In the genomic region with DNA sequence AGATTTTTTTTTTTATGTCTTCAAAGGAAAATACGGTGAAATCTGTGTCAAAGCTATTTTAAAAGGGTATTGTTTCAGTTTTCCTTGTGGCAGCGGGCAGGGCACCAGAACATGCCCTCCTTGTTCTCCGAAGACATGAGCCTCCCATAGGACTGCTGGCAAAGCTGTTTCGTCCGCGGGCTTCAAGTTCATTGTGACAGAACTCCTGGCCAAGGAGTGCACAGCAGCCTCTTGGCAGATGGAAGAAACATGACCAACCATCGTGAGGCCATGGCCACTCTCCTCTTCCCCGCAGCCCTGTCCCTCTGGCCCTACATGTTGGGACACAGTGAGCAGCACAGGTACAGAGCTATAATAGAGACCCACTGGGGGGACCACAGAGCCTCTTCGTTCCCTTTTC, we compare ENCODE assay signal across 23 cellular contexts.
A peak's percentile ranks its signal among the peaks of the same experiment; 100 is the strongest.
DNase-seq lines count a peak whose midpoint lies in the region; ATAC-seq, FAIRE-seq and TF ChIP-seq lines count a peak whose summit lies in the region.
"Had no signal": no experiment of that assay in that cellular context is flagged by ENCODE, and none has a peak within 500 bp of the region (broad histone marks: within the 10 kb centered on the region; RNA-seq: fewer than 3 reads in every experiment).

No MANE protein-coding gene starts in this region.

- no peak overlapping the region for H3K9ac ChIP-seq in mesenchymal stem cell (ENCODE audit: low read length)
- H3K9ac ChIP-seq in skeletal muscle tissue (ENCODE audit: low read depth in 1 of 3, low read length in 3 of 3): peak overlapping the region in 2 of 3 donors; percentile 25 to 51
- H3K9ac ChIP-seq: BLaER1, parathyroid adenoma had no signal

- peak overlapping the region; percentile 95 to 98 for H2BK12ac ChIP-seq in mesenchymal stem cell (ENCODE audit: low read length in 2 of 2)

- intact Hi-C loops in sciatic nerve (cut with DNase I): no loop called here

- no peak overlapping the region for H2BK5ac ChIP-seq in mesenchymal stem cell (ENCODE audit: low read depth, low read length, poor library complexity, severe bottlenecking)

- H2AFZ ChIP-seq in mesenchymal stem cell (ENCODE audit: low read depth, low read length): no peak overlapping the region
- H2AFZ ChIP-seq: parathyroid adenoma had no signal

- no peak overlapping the region for H2AK5ac ChIP-seq in mesenchymal stem cell (ENCODE audit: low read length, severe bottlenecking)

- H3K18ac ChIP-seq in mesenchymal stem cell (ENCODE audit: low read depth in 1 of 2, low read length in 2 of 2): peak overlapping the region; percentile 72 to 96

- H3K9me3 ChIP-seq in A549: peaks cover 5% of the 10 kb centered on the region; the same call in 2 of the 3 replicates
- no peaks in the 10 kb centered on the region for H3K9me3 ChIP-seq in mesenchymal stem cell (ENCODE audit: control insufficient read depth, low read length)
- no peaks in the 10 kb centered on the region for H3K9me3 ChIP-seq in skeletal muscle tissue (ENCODE audit: control insufficient read depth in 3 of 3, low read length in 3 of 3)

- no peak for TF ChIP-seq CTCF in A549 (IDR thresholded peaks at IDR 0.05)

- POLR2A ChIA-PET in A549 (lab: Yijun Ruan, JAX): no interaction called here

- no peak overlapping the region for H3K23ac ChIP-seq in mesenchymal stem cell (ENCODE audit: low read length in 2 of 2)

- no peak overlapping the region for H2BK15ac ChIP-seq in mesenchymal stem cell (ENCODE audit: low read depth, poor library complexity, severe bottlenecking)

- H3K36me3 ChIP-seq in mesenchymal stem cell (ENCODE audit: control insufficient read depth in 1 of 2, insufficient read depth in 2 of 2, low read depth in 1 of 2, low read length in 2 of 2): peaks cover 4 to 6% of the 10 kb centered on the region in 2 experiments
- H3K36me3 ChIP-seq in skeletal muscle tissue (ENCODE audit: control insufficient read depth in 3 of 3, insufficient read depth in 3 of 3, low read length in 3 of 3): no peaks in the 10 kb centered on the region
- H3K36me3 ChIP-seq: heart left ventricle had no signal

- H3K79me1 ChIP-seq in mesenchymal stem cell (replicated peaks; ENCODE audit: low read length, poor library complexity, severe bottlenecking): peaks cover 6% of the 10 kb centered on the region

- H4K91ac ChIP-seq in mesenchymal stem cell (ENCODE audit: low read length): peak overlapping the region; percentile 95

- DNase-seq in A549 (ENCODE audit: low read depth in 1 of 2, low spot score in 1 of 2) (no peak), mesenchymal stem cell (no peak), sciatic nerve (ENCODE audit: low spot score) (no peak), dermis blood vessel endothelial cell (no peak)
- no peak for DNase-seq in activated CD8-positive, alpha-beta memory T cell treated with anti-CD3 and anti-CD28 coated beads, Interleukin-2, amount 50 U/mL, for 48 hours
- DNase-seq: activated CD4-positive, alpha-beta T cell treated with anti-CD3 and anti-CD28 coated beads for 1 hour; activated naive CD4-positive, alpha-beta T cell treated with anti-CD3 and anti-CD28 coated beads, Interleukin-2, amount 50 U/mL, for 16 hours; EL; heart left ventricle; HFFc6; MM.1S; NCI-H1436 treated with DMSO at 0.1 percent for 48 hours; NCI-H2171 treated with DMSO at 0.1 percent for 48 hours; NCI-H774; stimulated activated CD4-positive, alpha-beta T cell treated with anti-CD3 and anti-CD28 coated beads, Interleukin-4, amount 100 ng/mL, for 4 hours; SW 1271 had no signal

- ATAC-seq in A549 (no peak), HG03135 (IDR thresholded peaks at IDR 0.05; ENCODE audit: unreplicated experiment) (no peak), sciatic nerve (no peak)
- ATAC-seq: heart left ventricle, K562 had no signal

- CTCF ChIA-PET in A549 (lab: Yijun Ruan, JAX): interaction anchor here (1.0 to 2.1 kb wide), 2 partner anchors 9 to 14 kb away, joined by 3 to 5 read pairs; no protein-coding TSS in a partner anchor

- H3K14ac ChIP-seq in mesenchymal stem cell (ENCODE audit: low read length in 2 of 2): peak overlapping the region in 1 of 2 experiments; percentile 93

- H3K4me3 ChIP-seq in A549 (no peak overlapping the region), mesenchymal stem cell (ENCODE audit: insufficient read depth in 1 of 2, low read depth in 1 of 2, low read length in 2 of 2) (no peak overlapping the region), skeletal muscle tissue (ENCODE audit: low read length in 3 of 3) (peak overlapping the region; percentile 18 to 54 (median 41))
- H3K4me3 ChIP-seq: BLaER1, heart left ventricle, K562 had no signal

- peaks cover 78% of the 10 kb centered on the region for H3K4me1 ChIP-seq in A549
- peaks cover 3% of the 10 kb centered on the region for H3K4me1 ChIP-seq in mesenchymal stem cell (ENCODE audit: control insufficient read depth, insufficient read depth, low read depth, low read length)
- peaks cover 26 to 41% (median 34%) of the 10 kb centered on the region in 3 donors for H3K4me1 ChIP-seq in skeletal muscle tissue (ENCODE audit: control insufficient read depth in 3 of 3, insufficient read depth in 3 of 3, low read length in 3 of 3)

- TF ChIP-seq POLR2A in A549 (IDR thresholded peaks at IDR 0.05; ENCODE audit: low read length): no peak

- no peaks in the 10 kb centered on the region for H3K27me3 ChIP-seq in mesenchymal stem cell (ENCODE audit: control insufficient read depth in 1 of 2, insufficient read depth in 1 of 2, low read length in 2 of 2)
- H3K27me3 ChIP-seq in skeletal muscle tissue (ENCODE audit: control insufficient read depth in 3 of 3, insufficient read depth in 3 of 3, low read length in 3 of 3): no peaks in the 10 kb centered on the region
- H3K27me3 ChIP-seq: BLaER1, heart left ventricle had no signal

- TF ChIP-seq EP300 in A549 (IDR thresholded peaks at IDR 0.05): no peak

- H3K4ac ChIP-seq in mesenchymal stem cell (ENCODE audit: low read depth in 1 of 2, low read length in 2 of 2): peak overlapping the region; percentile 13 to 77

- no peak for FAIRE-seq in A549 (lab: Jason Lieb, UNC)
- FAIRE-seq: astrocyte, K562 had no signal

- H3K4me2 ChIP-seq in A549: no peak overlapping the region
- H3K4me2 ChIP-seq in mesenchymal stem cell (ENCODE audit: low read length, poor library complexity, severe bottlenecking): no peak overlapping the region
- H3K4me2 ChIP-seq: BLaER1 had no signal

- 95% methylated on average over 9 of the region's 9 CpGs for WGBS in A549 (ENCODE audit: missing lambda C conversion rate)
- 97% methylated on average over 9 of the region's 9 CpGs for WGBS in mesenchymal stem cell

- TF ChIP-seq RAD21 in A549 (conservative IDR thresholded peaks at IDR 0.05 in 1 of 2, IDR thresholded peaks at IDR 0.05 in 1 of 2): no peak

- peak overlapping the region; percentile 80 for H2BK120ac ChIP-seq in mesenchymal stem cell (ENCODE audit: low read depth, low read length)

- H3K27ac ChIP-seq in A549 (peak overlapping the region; percentile 80 to 83), cingulate gyrus (ENCODE audit: low read depth, low read length) (peak overlapping the region; percentile 52), mesenchymal stem cell (ENCODE audit: low read length, poor library complexity, severe bottlenecking) (no peak overlapping the region), skeletal muscle tissue (ENCODE audit: low read depth, low read length) (no peak overlapping the region)
- H3K27ac ChIP-seq: BLaER1, parathyroid adenoma had no signal

- H4K8ac ChIP-seq in mesenchymal stem cell (ENCODE audit: low read length): no peak overlapping the region

TF ChIP-seq in A549, 52 proteins besides CTCF, POLR2A, EP300 and RAD21 (continues in another document):
- no peak for TF ChIP-seq JUN (IDR thresholded peaks at IDR 0.05)
- no peak for TF ChIP-seq SMC3 (IDR thresholded peaks at IDR 0.05)
- TF ChIP-seq, protein P1, sequence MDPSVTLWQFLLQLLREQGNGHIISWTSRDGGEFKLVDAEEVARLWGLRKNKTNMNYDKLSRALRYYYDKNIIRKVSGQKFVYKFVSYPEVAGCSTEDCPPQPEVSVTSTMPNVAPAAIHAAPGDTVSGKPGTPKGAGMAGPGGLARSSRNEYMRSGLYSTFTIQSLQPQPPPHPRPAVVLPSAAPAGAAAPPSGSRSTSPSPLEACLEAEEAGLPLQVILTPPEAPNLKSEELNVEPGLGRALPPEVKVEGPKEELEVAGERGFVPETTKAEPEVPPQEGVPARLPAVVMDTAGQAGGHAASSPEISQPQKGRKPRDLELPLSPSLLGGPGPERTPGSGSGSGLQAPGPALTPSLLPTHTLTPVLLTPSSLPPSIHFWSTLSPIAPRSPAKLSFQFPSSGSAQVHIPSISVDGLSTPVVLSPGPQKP (IDR thresholded peaks at IDR 0.05; ENCODE audit: low read depth, low read length): no peak
- no peak for TF ChIP-seq RNF2 (IDR thresholded peaks at IDR 0.05; ENCODE audit: borderline replicate concordance, low read depth)
- TF ChIP-seq JUNB (IDR thresholded peaks at IDR 0.05): no peak
- TF ChIP-seq KDM1A (IDR thresholded peaks at IDR 0.05; ENCODE audit: low read depth): no peak
- TF ChIP-seq PBX3 (IDR thresholded peaks at IDR 0.05): no peak
- no peak for TF ChIP-seq TFCP2L1 (CRISPR knock-in tag; IDR thresholded peaks at IDR 0.05)
- TF ChIP-seq NPAS2 (CRISPR knock-in tag; IDR thresholded peaks at IDR 0.05; ENCODE audit: borderline replicate concordance): no peak
- no peak for TF ChIP-seq BHLHE40 (IDR thresholded peaks at IDR 0.05; ENCODE audit: low read depth, low read length)
- no peak for TF ChIP-seq E2F6 (IDR thresholded peaks at IDR 0.05; ENCODE audit: borderline replicate concordance, low read depth)
- no peak for TF ChIP-seq POLR2AphosphoS2 (conservative IDR thresholded peaks at IDR 0.05; ENCODE audit: low read length)
- no peak for TF ChIP-seq CEBPB (IDR thresholded peaks at IDR 0.05)

Comparison
In these comparisons a context has a peak if more than half of its experiments do, and no peak if none do; other contexts are left out.
1. H3K27ac ChIP-seq: peak in A549 (2 of 2) and cingulate gyrus (single experiment); none in mesenchymal stem cell (single experiment) and skeletal muscle tissue (single experiment).
2. H3K4me3 ChIP-seq: peak in skeletal muscle tissue (3 of 3); none in A549 (single experiment) and mesenchymal stem cell (0 of 2).